18 cellular contexts compared by ENCODE assay signal in the genomic region with DNA sequence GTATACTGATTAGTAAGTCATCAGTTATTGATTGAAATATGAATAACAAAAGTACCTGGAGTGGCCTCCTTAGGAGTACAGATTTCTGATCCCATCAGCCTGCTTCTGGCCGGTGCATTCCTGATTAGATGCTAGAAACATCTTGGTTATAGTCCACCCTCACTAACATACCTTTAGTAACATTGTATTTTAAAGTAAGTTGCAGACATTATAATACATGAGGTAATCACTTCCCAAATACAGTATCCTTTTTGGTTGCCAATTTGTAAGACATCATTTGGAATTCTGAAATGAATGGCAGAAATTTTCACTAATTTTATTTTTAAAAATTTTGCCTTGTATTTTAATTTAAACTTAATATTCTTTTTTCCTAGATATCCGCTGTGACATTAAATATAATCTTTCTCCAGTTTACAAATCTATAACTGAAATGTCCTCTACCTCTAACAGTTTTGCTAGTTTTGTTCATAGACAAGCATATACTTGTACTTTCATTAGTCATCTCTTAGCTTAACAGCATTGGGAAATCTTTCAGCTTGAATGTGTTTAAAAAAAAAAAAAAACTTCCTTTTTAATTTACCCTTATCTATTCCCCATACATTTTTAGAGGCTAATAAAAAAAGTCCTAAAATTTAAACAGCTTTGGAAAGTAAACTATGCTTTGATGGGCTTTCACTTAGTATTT.
DNase-seq lines count a peak whose midpoint lies in the region; ATAC-seq, FAIRE-seq and TF ChIP-seq lines count a peak whose summit lies in the region.
"Had no signal": no experiment of that assay in that cellular context is flagged by ENCODE, and none has a peak within 500 bp of the region (broad histone marks: within the 10 kb centered on the region; RNA-seq: fewer than 3 reads in every experiment).

No MANE protein-coding gene starts in this region.

- no peak overlapping the region for H4K91ac ChIP-seq in mesenchymal stem cell (ENCODE audit: low read length)

- 100% methylated on average over 1 of the region's 2 CpGs for WGBS in mesenchymal stem cell

- H3K27me3 ChIP-seq in GM23338 (ENCODE audit: insufficient read depth) (no peaks in the 10 kb centered on the region), mesenchymal stem cell (ENCODE audit: control insufficient read depth in 1 of 2, insufficient read depth in 1 of 2, low read length in 2 of 2) (no peaks in the 10 kb centered on the region)
- H3K27me3 ChIP-seq: brain microvascular endothelial cell, neutrophil, testis had no signal

- H3K9me3 Mint-ChIP-seq in GM23338, result no peaks in the 10 kb centered on the region
- H3K9me3 Mint-ChIP-seq: dendritic cell treated with granulocyte-macrophage colony-stimulating factor and Interleukin-4, amounts not matched to agents 40 ng/mL and 50 ng/mL, for 4 days; HFFc6 had no signal

- H3K4me3 ChIP-seq in GM23338 (no peak overlapping the region), mesenchymal stem cell (ENCODE audit: insufficient read depth in 1 of 2, low read depth in 1 of 2, low read length in 2 of 2) (no peak overlapping the region)
- H3K4me3 ChIP-seq: testis had no signal

- H4K8ac ChIP-seq in mesenchymal stem cell (ENCODE audit: low read length), result no peak overlapping the region

- no peaks in the 10 kb centered on the region for H3F3A ChIP-seq in GM23338 (replicated peaks; ENCODE audit: low read depth)

- no peak overlapping the region for H3K4me3 Mint-ChIP-seq in GM23338
- H3K4me3 Mint-ChIP-seq: activated naive CD8-positive, alpha-beta T cell treated with anti-CD3 and anti-CD28 coated beads for 36 hours; dendritic cell treated with granulocyte-macrophage colony-stimulating factor and Interleukin-4, amounts not matched to agents 40 ng/mL and 50 ng/mL, for 4 days; HFFc6 had no signal

- no peak overlapping the region for H2BK120ac ChIP-seq in mesenchymal stem cell (ENCODE audit: low read depth, low read length)

- H3K79me2 ChIP-seq in GM23338 (replicated peaks; ENCODE audit: insufficient read depth), result no peaks in the 10 kb centered on the region

- no peak overlapping the region for H3K4ac ChIP-seq in mesenchymal stem cell (ENCODE audit: low read depth in 1 of 2, low read length in 2 of 2)

- H3K18ac ChIP-seq in mesenchymal stem cell (ENCODE audit: low read depth in 1 of 2, low read length in 2 of 2), result no peak overlapping the region

- peak; percentile 57 for FAIRE-seq in RCC 7860 (lab: Jason Lieb, UNC)

- H3K79me1 ChIP-seq in mesenchymal stem cell (replicated peaks; ENCODE audit: low read length, poor library complexity, severe bottlenecking), result no peaks in the 10 kb centered on the region

- no peaks in the 10 kb centered on the region; the same call in 2 of the 3 replicates for H3K36me3 Mint-ChIP-seq in GM23338 (ENCODE audit: low read depth)

- H3K9me2 ChIP-seq in GM23338 (ENCODE audit: insufficient read depth), result no peaks in the 10 kb centered on the region

- H4K20me1 ChIP-seq in GM23338 (replicated peaks; ENCODE audit: insufficient read depth), result no peaks in the 10 kb centered on the region

- TF ChIP-seq CTCF in GM23338 (conservative IDR thresholded peaks at IDR 0.05; ENCODE audit: low read depth in 2 of 2), result no peak

- no peak overlapping the region for H3K14ac ChIP-seq in mesenchymal stem cell (ENCODE audit: low read length in 2 of 2)

- no peaks in the 10 kb centered on the region for H3K9me3 ChIP-seq in mesenchymal stem cell (ENCODE audit: control insufficient read depth, low read length)
- H3K9me3 ChIP-seq: neutrophil, testis had no signal

- no peak overlapping the region for H3K27ac Mint-ChIP-seq in GM23338
- H3K27ac Mint-ChIP-seq: activated naive CD8-positive, alpha-beta T cell treated with anti-CD3 and anti-CD28 coated beads for 36 hours; dendritic cell treated with granulocyte-macrophage colony-stimulating factor and Interleukin-4, amounts not matched to agents 40 ng/mL and 50 ng/mL, for 4 days; HFFc6 had no signal

- no peak overlapping the region for H2BK5ac ChIP-seq in mesenchymal stem cell (ENCODE audit: low read depth, low read length, poor library complexity, severe bottlenecking)

- H3K9ac ChIP-seq in mesenchymal stem cell (ENCODE audit: low read length), result peak overlapping the region; percentile 7

- no peak overlapping the region for H3K23ac ChIP-seq in mesenchymal stem cell (ENCODE audit: low read length in 2 of 2)

- peaks cover 8% of the 10 kb centered on the region for H3K4me1 Mint-ChIP-seq in GM23338
- H3K4me1 Mint-ChIP-seq: activated naive CD8-positive, alpha-beta T cell treated with anti-CD3 and anti-CD28 coated beads for 36 hours had no signal

- no peak overlapping the region for H3K4me2 ChIP-seq in GM23338
- H3K4me2 ChIP-seq in mesenchymal stem cell (ENCODE audit: low read length, poor library complexity, severe bottlenecking), result no peak overlapping the region

- H3K27ac ChIP-seq in GM23338 (ENCODE audit: low read depth), result no peak overlapping the region
- no peak overlapping the region for H3K27ac ChIP-seq in epithelial cell of prostate
- no peak overlapping the region for H3K27ac ChIP-seq in mesenchymal stem cell (ENCODE audit: low read length, poor library complexity, severe bottlenecking)
- H3K27ac ChIP-seq: brain microvascular endothelial cell, neutrophil, testis had no signal

- no peak overlapping the region for H2AK5ac ChIP-seq in mesenchymal stem cell (ENCODE audit: low read length, severe bottlenecking)

- H3K4me1 ChIP-seq in GM23338 (ENCODE audit: insufficient read depth) (peaks cover 3% of the 10 kb centered on the region; the same call in 1 of the 2 replicates), mesenchymal stem cell (ENCODE audit: control insufficient read depth, insufficient read depth, low read depth, low read length) (no peaks in the 10 kb centered on the region)
- H3K4me1 ChIP-seq: testis had no signal

- no peak for DNase-seq in GM23338 (ENCODE audit: low spot score)
- DNase-seq in RCC 7860 (ENCODE audit: low spot score), result no peak
- peak; percentile 12 for DNase-seq in epithelial cell of prostate (ENCODE audit: low read depth, low spot score)
- peak; percentile 12 for DNase-seq in mesenchymal stem cell
- no peak for DNase-seq in stimulated activated CD4-positive, alpha-beta T cell treated with anti-CD3 and anti-CD28 coated beads, Interleukin-12 subunit alpha, Interleukin-12 subunit beta, amount 100 ng/mL, for 4 hours
- no peak for DNase-seq in NCI-H2107 (lab: John Stamatoyannopoulos, UW)
- no peak for DNase-seq in NCI-H1092 (lab: John Stamatoyannopoulos, UW)
- DNase-seq: activated naive CD8-positive, alpha-beta T cell treated with anti-CD3 and anti-CD28 coated beads for 36 hours; brain microvascular endothelial cell; DMS79 treated with DMSO at 0.1 percent for 48 hours; glutamatergic neuron; HFFc6; NCI-H1105 treated with DMSO at 0.1 percent for 48 hours; NCI-H69; T-helper 2 cell; testis had no signal

- no peak overlapping the region for H2BK12ac ChIP-seq in mesenchymal stem cell (ENCODE audit: low read length in 2 of 2)

- H3K36me3 ChIP-seq in GM23338 (ENCODE audit: insufficient read depth), result no peaks in the 10 kb centered on the region
- H3K36me3 ChIP-seq in mesenchymal stem cell (ENCODE audit: control insufficient read depth in 1 of 2, insufficient read depth in 2 of 2, low read depth in 1 of 2, low read length in 2 of 2), result no peaks in the 10 kb centered on the region
- H3K36me3 ChIP-seq: brain microvascular endothelial cell, neutrophil had no signal

- no peaks in the 10 kb centered on the region for H3K27me3 Mint-ChIP-seq in GM23338 (ENCODE audit: insufficient read depth, low read depth, poor library complexity)
- H3K27me3 Mint-ChIP-seq: activated naive CD8-positive, alpha-beta T cell treated with anti-CD3 and anti-CD28 coated beads for 36 hours; dendritic cell treated with granulocyte-macrophage colony-stimulating factor and Interleukin-4, amounts not matched to agents 40 ng/mL and 50 ng/mL, for 4 days had no signal

- H2BK15ac ChIP-seq in mesenchymal stem cell (ENCODE audit: low read depth, poor library complexity, severe bottlenecking), result no peak overlapping the region

- H2AFZ ChIP-seq in GM23338, result no peak overlapping the region
- H2AFZ ChIP-seq in mesenchymal stem cell (ENCODE audit: low read depth, low read length), result no peak overlapping the region

- no peak for ATAC-seq in GM23338

TF ChIP-seq in GM23338, 12 proteins besides CTCF, POLR2A, EP300 and RAD21:
- TF ChIP-seq NANOG (IDR thresholded peaks at IDR 0.05; ENCODE audit: borderline replicate concordance) (0 out of 2 replicates have a peak, but pooled peaks have one; percentile 19), JUNB (IDR thresholded peaks at IDR 0.05; ENCODE audit: unreplicated experiment) (no peak)

Comparison
In these comparisons a context has a peak if more than half of its experiments do, and no peak if none do; other contexts are left out.
1. DNase-seq: peak in epithelial cell of prostate (single experiment) and mesenchymal stem cell (single experiment); none in GM23338 (single experiment), RCC 7860 (single experiment), stimulated activated CD4-positive, alpha-beta T cell treated with anti-CD3 and anti-CD28 coated beads, Interleukin-12 subunit alpha, Interleukin-12 subunit beta, amount 100 ng/mL, for 4 hours (single experiment), NCI-H2107 (single experiment) and NCI-H1092 (single experiment).